Comparison of ENCODE assay signal across 1 cellular context in the genomic region with DNA sequence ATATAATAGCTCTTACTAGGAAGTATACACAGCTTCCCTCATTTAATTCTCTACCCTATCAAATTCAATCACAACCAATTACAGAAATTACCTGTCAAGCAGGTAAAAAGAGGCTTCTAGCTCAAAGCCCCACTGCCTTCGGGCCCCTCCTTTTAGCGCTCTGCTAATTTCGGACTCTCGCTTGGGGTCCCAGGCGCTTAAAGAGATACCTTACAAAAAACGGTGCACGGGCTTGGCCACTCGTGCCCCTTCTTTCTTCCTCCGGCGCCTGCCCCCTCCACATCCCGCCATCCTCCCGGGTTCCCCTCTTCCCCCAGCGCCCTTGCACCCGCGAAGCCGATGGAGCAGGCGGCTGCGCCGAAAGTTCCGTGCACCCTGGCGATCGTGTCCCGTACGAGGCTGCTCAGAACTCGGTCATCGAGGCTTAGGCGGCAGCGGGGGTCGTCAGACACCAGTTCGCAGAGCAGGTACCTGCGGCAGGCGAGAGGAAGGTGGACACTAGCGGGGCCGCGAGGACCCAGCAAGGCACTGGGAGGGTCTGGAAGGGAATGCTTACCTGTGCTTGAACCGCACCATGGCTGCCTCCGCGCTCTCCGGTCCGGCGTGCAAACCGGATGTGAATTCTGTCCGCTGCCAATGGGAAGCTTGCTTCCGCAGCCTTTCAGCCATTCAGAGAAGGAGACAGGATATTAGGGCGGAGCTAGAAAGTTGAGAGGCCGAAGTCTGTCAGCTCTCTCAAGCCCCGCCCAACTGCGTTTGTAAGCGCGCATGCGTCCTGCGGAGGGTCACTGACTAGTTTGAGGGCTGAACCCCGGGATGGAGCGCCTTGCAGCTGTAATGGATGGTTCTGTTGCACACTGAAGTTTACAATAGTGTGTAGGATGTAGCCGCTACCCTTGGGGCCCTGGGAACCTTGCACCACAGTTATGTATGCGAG.
TF ChIP-seq lines count a peak whose summit lies in the region.

A gene with protein sequence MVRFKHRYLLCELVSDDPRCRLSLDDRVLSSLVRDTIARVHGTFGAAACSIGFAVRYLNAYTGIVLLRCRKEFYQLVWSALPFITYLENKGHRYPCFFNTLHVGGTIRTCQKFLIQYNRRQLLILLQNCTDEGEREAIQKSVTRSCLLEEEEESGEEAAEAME (minus strand): TSS at position 616 of the 937 bp plus-strand sequence. CDS start 40 bp downstream, at position 576.

TF ChIP-seq in HepG2, 621 proteins besides CTCF, POLR2A, EP300 and RAD21 (continued from another document and continues in another):
- TF ChIP-seq SRY (CRISPR knock-in tag; IDR thresholded peaks at IDR 0.05), result peak; percentile 86; the same call in 1 of the 2 replicates
- TF ChIP-seq, protein P1, sequence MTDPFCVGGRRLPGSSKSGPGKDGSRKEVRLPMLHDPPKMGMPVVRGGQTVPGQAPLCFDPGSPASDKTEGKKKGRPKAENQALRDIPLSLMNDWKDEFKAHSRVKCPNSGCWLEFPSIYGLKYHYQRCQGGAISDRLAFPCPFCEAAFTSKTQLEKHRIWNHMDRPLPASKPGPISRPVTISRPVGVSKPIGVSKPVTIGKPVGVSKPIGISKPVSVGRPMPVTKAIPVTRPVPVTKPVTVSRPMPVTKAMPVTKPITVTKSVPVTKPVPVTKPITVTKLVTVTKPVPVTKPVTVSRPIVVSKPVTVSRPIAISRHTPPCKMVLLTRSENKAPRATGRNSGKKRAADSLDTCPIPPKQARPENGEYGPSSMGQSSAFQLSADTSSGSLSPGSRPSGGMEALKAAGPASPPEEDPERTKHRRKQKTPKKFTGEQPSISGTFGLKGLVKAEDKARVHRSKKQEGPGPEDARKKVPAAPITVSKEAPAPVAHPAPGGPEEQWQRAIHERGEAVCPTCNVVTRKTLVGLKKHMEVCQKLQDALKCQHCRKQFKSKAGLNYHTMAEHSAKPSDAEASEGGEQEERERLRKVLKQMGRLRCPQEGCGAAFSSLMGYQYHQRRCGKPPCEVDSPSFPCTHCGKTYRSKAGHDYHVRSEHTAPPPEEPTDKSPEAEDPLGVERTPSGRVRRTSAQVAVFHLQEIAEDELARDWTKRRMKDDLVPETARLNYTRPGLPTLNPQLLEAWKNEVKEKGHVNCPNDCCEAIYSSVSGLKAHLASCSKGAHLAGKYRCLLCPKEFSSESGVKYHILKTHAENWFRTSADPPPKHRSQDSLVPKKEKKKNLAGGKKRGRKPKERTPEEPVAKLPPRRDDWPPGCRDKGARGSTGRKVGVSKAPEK (CRISPR knock-in tag; IDR thresholded peaks at IDR 0.05; ENCODE audit: borderline replicate concordance), result 0 out of 2 replicates have a peak, but pooled peaks have one; percentile 42
- TF ChIP-seq FOXK2 (IDR thresholded peaks at IDR 0.05), result no peak
- no peak for TF ChIP-seq SRSF4 (IDR thresholded peaks at IDR 0.05; ENCODE audit: low read depth, low read length, poor library complexity, severe bottlenecking)
- no peak for TF ChIP-seq ZNF839 (CRISPR knock-in tag; IDR thresholded peaks at IDR 0.05; ENCODE audit: borderline replicate concordance)
- no peak for TF ChIP-seq CREB1 (IDR thresholded peaks at IDR 0.05)
- TF ChIP-seq CREB1 (CRISPR knock-in tag; IDR thresholded peaks at IDR 0.05), result peak; percentile 64; the same call in 1 of the 2 replicates
- peak; percentile 88; the same call in 1 of the 2 replicates for TF ChIP-seq SP4 (CRISPR knock-in tag; IDR thresholded peaks at IDR 0.05)
- no peak for TF ChIP-seq KLF11 (CRISPR knock-in tag; IDR thresholded peaks at IDR 0.05)
- peak; percentile 3; the same call in 1 of the 2 replicates for TF ChIP-seq HNF4G (IDR thresholded peaks at IDR 0.05; ENCODE audit: borderline replicate concordance, low read depth, low read length)
- TF ChIP-seq HNF4G (CRISPR knock-in tag; IDR thresholded peaks at IDR 0.05; ENCODE audit: borderline replicate concordance, low read depth), result 0 out of 2 replicates have a peak, but pooled peaks have one; percentile 37
- TF ChIP-seq ZNF558 (CRISPR knock-in tag; IDR thresholded peaks at IDR 0.05; ENCODE audit: borderline replicate concordance), result no peak
- TF ChIP-seq SRSF9 (IDR thresholded peaks at IDR 0.05; ENCODE audit: borderline replicate concordance, insufficient read depth, low read depth, low read length, poor library complexity, severe bottlenecking), result no peak
- TF ChIP-seq ZNF747 (CRISPR knock-in tag; IDR thresholded peaks at IDR 0.05; ENCODE audit: borderline replicate concordance), result peak; percentile 89; the same call in 1 of the 2 replicates
- TF ChIP-seq, protein P2, sequence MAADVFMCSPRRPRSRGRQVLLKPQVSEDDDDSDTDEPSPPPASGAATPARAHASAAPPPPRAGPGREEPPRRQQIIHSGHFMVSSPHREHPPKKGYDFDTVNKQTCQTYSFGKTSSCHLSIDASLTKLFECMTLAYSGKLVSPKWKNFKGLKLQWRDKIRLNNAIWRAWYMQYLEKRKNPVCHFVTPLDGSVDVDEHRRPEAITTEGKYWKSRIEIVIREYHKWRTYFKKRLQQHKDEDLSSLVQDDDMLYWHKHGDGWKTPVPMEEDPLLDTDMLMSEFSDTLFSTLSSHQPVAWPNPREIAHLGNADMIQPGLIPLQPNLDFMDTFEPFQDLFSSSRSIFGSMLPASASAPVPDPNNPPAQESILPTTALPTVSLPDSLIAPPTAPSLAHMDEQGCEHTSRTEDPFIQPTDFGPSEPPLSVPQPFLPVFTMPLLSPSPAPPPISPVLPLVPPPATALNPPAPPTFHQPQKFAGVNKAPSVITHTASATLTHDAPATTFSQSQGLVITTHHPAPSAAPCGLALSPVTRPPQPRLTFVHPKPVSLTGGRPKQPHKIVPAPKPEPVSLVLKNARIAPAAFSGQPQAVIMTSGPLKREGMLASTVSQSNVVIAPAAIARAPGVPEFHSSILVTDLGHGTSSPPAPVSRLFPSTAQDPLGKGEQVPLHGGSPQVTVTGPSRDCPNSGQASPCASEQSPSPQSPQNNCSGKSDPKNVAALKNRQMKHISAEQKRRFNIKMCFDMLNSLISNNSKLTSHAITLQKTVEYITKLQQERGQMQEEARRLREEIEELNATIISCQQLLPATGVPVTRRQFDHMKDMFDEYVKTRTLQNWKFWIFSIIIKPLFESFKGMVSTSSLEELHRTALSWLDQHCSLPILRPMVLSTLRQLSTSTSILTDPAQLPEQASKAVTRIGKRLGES (CRISPR knock-in tag; IDR thresholded peaks at IDR 0.05; ENCODE audit: borderline replicate concordance), result no peak
- TF ChIP-seq ELF1 (CRISPR knock-in tag; IDR thresholded peaks at IDR 0.05), result peak; percentile 74
- peak; percentile 37; the same call in 1 of the 2 replicates for TF ChIP-seq ZMYM3 (CRISPR knock-in tag; IDR thresholded peaks at IDR 0.05)
- TF ChIP-seq ZNF510 (CRISPR knock-in tag; IDR thresholded peaks at IDR 0.05; ENCODE audit: low read depth), result no peak
- no peak for TF ChIP-seq ZNF616 (CRISPR knock-in tag; IDR thresholded peaks at IDR 0.05; ENCODE audit: low read depth)
- TF ChIP-seq, protein P3, sequence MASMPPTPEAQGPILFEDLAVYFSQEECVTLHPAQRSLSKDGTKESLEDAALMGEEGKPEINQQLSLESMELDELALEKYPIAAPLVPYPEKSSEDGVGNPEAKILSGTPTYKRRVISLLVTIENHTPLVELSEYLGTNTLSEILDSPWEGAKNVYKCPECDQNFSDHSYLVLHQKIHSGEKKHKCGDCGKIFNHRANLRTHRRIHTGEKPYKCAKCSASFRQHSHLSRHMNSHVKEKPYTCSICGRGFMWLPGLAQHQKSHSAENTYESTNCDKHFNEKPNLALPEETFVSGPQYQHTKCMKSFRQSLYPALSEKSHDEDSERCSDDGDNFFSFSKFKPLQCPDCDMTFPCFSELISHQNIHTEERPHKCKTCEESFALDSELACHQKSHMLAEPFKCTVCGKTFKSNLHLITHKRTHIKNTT (CRISPR knock-in tag; IDR thresholded peaks at IDR 0.05), result no peak
- peak; percentile 83; the same call in 1 of the 2 replicates for TF ChIP-seq ZNF350 (CRISPR knock-in tag; IDR thresholded peaks at IDR 0.05; ENCODE audit: borderline replicate concordance, low read depth)
- no peak for TF ChIP-seq ZNF564 (CRISPR knock-in tag; IDR thresholded peaks at IDR 0.05)
- TF ChIP-seq, protein P4, sequence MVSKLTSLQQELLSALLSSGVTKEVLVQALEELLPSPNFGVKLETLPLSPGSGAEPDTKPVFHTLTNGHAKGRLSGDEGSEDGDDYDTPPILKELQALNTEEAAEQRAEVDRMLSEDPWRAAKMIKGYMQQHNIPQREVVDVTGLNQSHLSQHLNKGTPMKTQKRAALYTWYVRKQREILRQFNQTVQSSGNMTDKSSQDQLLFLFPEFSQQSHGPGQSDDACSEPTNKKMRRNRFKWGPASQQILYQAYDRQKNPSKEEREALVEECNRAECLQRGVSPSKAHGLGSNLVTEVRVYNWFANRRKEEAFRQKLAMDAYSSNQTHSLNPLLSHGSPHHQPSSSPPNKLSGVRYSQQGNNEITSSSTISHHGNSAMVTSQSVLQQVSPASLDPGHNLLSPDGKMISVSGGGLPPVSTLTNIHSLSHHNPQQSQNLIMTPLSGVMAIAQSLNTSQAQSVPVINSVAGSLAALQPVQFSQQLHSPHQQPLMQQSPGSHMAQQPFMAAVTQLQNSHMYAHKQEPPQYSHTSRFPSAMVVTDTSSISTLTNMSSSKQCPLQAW (CRISPR knock-in tag; IDR thresholded peaks at IDR 0.05), result peak; percentile 70
- no peak for TF ChIP-seq SCMH1 (CRISPR knock-in tag; IDR thresholded peaks at IDR 0.05; ENCODE audit: borderline replicate concordance)
- TF ChIP-seq RARG (CRISPR knock-in tag; IDR thresholded peaks at IDR 0.05; ENCODE audit: low read depth), result no peak
- peak; percentile 54; the same call in 1 of the 2 replicates for TF ChIP-seq KLF6 (CRISPR knock-in tag; IDR thresholded peaks at IDR 0.05)
- no peak for TF ChIP-seq NFIC (IDR thresholded peaks at IDR 0.05; ENCODE audit: low read length)
- TF ChIP-seq ZNF782 (CRISPR knock-in tag; IDR thresholded peaks at IDR 0.05; ENCODE audit: borderline replicate concordance), result no peak; the same call in 1 of the 2 replicates
- TF ChIP-seq HNRNPK (IDR thresholded peaks at IDR 0.05; ENCODE audit: low read depth, low read length, poor library complexity, severe bottlenecking), result peak; percentile 34
- 0 out of 2 replicates have a peak, but pooled peaks have one; percentile 29 for TF ChIP-seq NCOA2 (CRISPR knock-in tag; IDR thresholded peaks at IDR 0.05)
- no peak for TF ChIP-seq AHR (CRISPR knock-in tag; IDR thresholded peaks at IDR 0.05)
- no peak for TF ChIP-seq EHMT2 (IDR thresholded peaks at IDR 0.05; ENCODE audit: borderline replicate concordance, low read depth, low read length)
- no peak for TF ChIP-seq CCAR2 (optimal IDR thresholded peaks at IDR 0.05; ENCODE audit: low read depth, low read length)
- TF ChIP-seq ZBTB3 (CRISPR knock-in tag; IDR thresholded peaks at IDR 0.05; ENCODE audit: borderline replicate concordance, low read depth), result no peak
- TF ChIP-seq, protein P5, sequence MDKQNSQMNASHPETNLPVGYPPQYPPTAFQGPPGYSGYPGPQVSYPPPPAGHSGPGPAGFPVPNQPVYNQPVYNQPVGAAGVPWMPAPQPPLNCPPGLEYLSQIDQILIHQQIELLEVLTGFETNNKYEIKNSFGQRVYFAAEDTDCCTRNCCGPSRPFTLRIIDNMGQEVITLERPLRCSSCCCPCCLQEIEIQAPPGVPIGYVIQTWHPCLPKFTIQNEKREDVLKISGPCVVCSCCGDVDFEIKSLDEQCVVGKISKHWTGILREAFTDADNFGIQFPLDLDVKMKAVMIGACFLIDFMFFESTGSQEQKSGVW (CRISPR knock-in tag; IDR thresholded peaks at IDR 0.05; ENCODE audit: borderline replicate concordance), result no peak
- TF ChIP-seq TGIF2 (CRISPR knock-in tag; IDR thresholded peaks at IDR 0.05), result peak; percentile 57; the same call in 1 of the 2 replicates
- no peak for TF ChIP-seq ZNF24 (IDR thresholded peaks at IDR 0.05)
- peak; percentile 86 for TF ChIP-seq SRSF1 (optimal IDR thresholded peaks at IDR 0.05; ENCODE audit: low read depth, low read length)
- no peak for TF ChIP-seq KLF15 (CRISPR knock-in tag; IDR thresholded peaks at IDR 0.05; ENCODE audit: borderline replicate concordance)
- TF ChIP-seq, protein P6, sequence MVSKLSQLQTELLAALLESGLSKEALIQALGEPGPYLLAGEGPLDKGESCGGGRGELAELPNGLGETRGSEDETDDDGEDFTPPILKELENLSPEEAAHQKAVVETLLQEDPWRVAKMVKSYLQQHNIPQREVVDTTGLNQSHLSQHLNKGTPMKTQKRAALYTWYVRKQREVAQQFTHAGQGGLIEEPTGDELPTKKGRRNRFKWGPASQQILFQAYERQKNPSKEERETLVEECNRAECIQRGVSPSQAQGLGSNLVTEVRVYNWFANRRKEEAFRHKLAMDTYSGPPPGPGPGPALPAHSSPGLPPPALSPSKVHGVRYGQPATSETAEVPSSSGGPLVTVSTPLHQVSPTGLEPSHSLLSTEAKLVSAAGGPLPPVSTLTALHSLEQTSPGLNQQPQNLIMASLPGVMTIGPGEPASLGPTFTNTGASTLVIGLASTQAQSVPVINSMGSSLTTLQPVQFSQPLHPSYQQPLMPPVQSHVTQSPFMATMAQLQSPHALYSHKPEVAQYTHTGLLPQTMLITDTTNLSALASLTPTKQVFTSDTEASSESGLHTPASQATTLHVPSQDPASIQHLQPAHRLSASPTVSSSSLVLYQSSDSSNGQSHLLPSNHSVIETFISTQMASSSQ (IDR thresholded peaks at IDR 0.05; ENCODE audit: low read depth), result no peak
- TF ChIP-seq, protein P6 (CRISPR knock-in tag; IDR thresholded peaks at IDR 0.05; ENCODE audit: borderline replicate concordance), result peak; percentile 65; the same call in 1 of the 2 replicates
- TF ChIP-seq, protein P7, sequence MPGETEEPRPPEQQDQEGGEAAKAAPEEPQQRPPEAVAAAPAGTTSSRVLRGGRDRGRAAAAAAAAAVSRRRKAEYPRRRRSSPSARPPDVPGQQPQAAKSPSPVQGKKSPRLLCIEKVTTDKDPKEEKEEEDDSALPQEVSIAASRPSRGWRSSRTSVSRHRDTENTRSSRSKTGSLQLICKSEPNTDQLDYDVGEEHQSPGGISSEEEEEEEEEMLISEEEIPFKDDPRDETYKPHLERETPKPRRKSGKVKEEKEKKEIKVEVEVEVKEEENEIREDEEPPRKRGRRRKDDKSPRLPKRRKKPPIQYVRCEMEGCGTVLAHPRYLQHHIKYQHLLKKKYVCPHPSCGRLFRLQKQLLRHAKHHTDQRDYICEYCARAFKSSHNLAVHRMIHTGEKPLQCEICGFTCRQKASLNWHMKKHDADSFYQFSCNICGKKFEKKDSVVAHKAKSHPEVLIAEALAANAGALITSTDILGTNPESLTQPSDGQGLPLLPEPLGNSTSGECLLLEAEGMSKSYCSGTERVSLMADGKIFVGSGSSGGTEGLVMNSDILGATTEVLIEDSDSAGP (CRISPR knock-in tag; IDR thresholded peaks at IDR 0.05; ENCODE audit: borderline replicate concordance), result peak; percentile 94
- no peak for TF ChIP-seq SIX4 (CRISPR knock-in tag; IDR thresholded peaks at IDR 0.05)
- TF ChIP-seq HOXA3 (CRISPR knock-in tag; IDR thresholded peaks at IDR 0.05), result peak; percentile 75
